In genomic region chr9:19457694-19458009, GRCh38 we compare ENCODE assay signal across 8 cellular contexts. TPM values are rescaled to one million over a fixed set of nuclear protein-coding genes. Genes with fewer than 3 reads are reported as not detected.
DNase-seq lines count a peak whose midpoint lies in the region; ATAC-seq and TF ChIP-seq lines count a peak whose summit lies in the region.

No MANE protein-coding gene starts in this region.

- TF ChIP-seq CTCF in brain (conservative IDR thresholded peaks at IDR 0.05): no peak

- H3K36me3 Mint-ChIP-seq in activated T-cell treated with anti-CD3 and anti-CD28 coated beads, Interleukin-2, amount 50 U/mL, for 72 hours (ENCODE audit: insufficient read depth in 2 of 2): no peaks in the 10 kb centered on the region
- H3K36me3 Mint-ChIP-seq in brain: no peaks in the 10 kb centered on the region

- no peak overlapping the region for H3K27ac Mint-ChIP-seq in activated T-cell treated with anti-CD3 and anti-CD28 coated beads, Interleukin-2, amount 50 U/mL, for 72 hours
- peak overlapping the region in 4 of 5 experiments; percentile 53 to 85 (median 66) for H3K27ac Mint-ChIP-seq in brain
- no peak overlapping the region for H3K27ac Mint-ChIP-seq in stimulated activated naive CD8-positive, alpha-beta T cell treated with anti-CD3 and anti-CD28 coated beads, Interleukin-15, amount 100 ng/mL, for 72 hours

- peak overlapping the region; percentile 71 to 77 for H3K4me3 Mint-ChIP-seq in activated T-cell treated with anti-CD3 and anti-CD28 coated beads, Interleukin-2, amount 50 U/mL, for 72 hours
- H3K4me3 Mint-ChIP-seq in brain: peak overlapping the region; percentile 10 to 67 (median 52)
- peak overlapping the region; percentile 56 to 60 for H3K4me3 Mint-ChIP-seq in stimulated activated naive CD8-positive, alpha-beta T cell treated with anti-CD3 and anti-CD28 coated beads, Interleukin-15, amount 100 ng/mL, for 72 hours

- peaks cover 11% of the 10 kb centered on the region for H3K4me1 Mint-ChIP-seq in activated T-cell treated with anti-CD3 and anti-CD28 coated beads, Interleukin-2, amount 50 U/mL, for 72 hours (ENCODE audit: low read depth)
- H3K4me1 Mint-ChIP-seq in brain: peaks cover 21% of the 10 kb centered on the region
- peaks cover 16% of the 10 kb centered on the region for H3K4me1 Mint-ChIP-seq in stimulated activated naive CD8-positive, alpha-beta T cell treated with anti-CD3 and anti-CD28 coated beads, Interleukin-15, amount 100 ng/mL, for 72 hours

- ATAC-seq in activated T-cell treated with anti-CD3 and anti-CD28 coated beads, Interleukin-2, amount 50 U/mL, for 72 hours (replicated peaks in 1 of 2): peak; percentile 16 to 24
- ATAC-seq in HG03045 (IDR thresholded peaks at IDR 0.05; ENCODE audit: unreplicated experiment) (peak; percentile 2), GM19324 (IDR thresholded peaks at IDR 0.05; ENCODE audit: low FRiP score, unreplicated experiment) (no peak), sciatic nerve (no peak)
- peak; percentile 33 for ATAC-seq in stimulated activated naive CD8-positive, alpha-beta T cell treated with anti-CD3 and anti-CD28 coated beads, Interleukin-15, amount 100 ng/mL, for 72 hours

- intact Hi-C loops in sciatic nerve (cut with DNase I): loop anchor here (5.0 kb wide), 1 partner anchor 1630 kb away; no protein-coding TSS in a partner anchor

- no peaks in the 10 kb centered on the region for H3K9me3 Mint-ChIP-seq in activated T-cell treated with anti-CD3 and anti-CD28 coated beads, Interleukin-2, amount 50 U/mL, for 72 hours
- H3K9me3 Mint-ChIP-seq in brain: no peaks in the 10 kb centered on the region
- no peaks in the 10 kb centered on the region for H3K9me3 Mint-ChIP-seq in stimulated activated naive CD8-positive, alpha-beta T cell treated with anti-CD3 and anti-CD28 coated beads, Interleukin-15, amount 100 ng/mL, for 72 hours

- DNase-seq in activated T-cell treated with anti-CD3 and anti-CD28 coated beads, Interleukin-2, amount 50 U/mL, for 72 hours: no peak
- no peak for DNase-seq in activated T-cell treated with anti-CD3 and anti-CD28 coated beads for 4 hours
- DNase-seq in stimulated activated naive CD8-positive, alpha-beta T cell treated with anti-CD3 and anti-CD28 coated beads, Interleukin-15, amount 100 ng/mL, for 72 hours: no peak
- DNase-seq in hepatic stellate cell (ENCODE audit: low spot score): no peak
- DNase-seq in sciatic nerve (ENCODE audit: low spot score): no peak

- no peaks in the 10 kb centered on the region for H3K27me3 Mint-ChIP-seq in activated T-cell treated with anti-CD3 and anti-CD28 coated beads, Interleukin-2, amount 50 U/mL, for 72 hours (ENCODE audit: low read depth)
- H3K27me3 Mint-ChIP-seq in brain: peaks cover 2% of the 10 kb centered on the region
- no peaks in the 10 kb centered on the region for H3K27me3 Mint-ChIP-seq in stimulated activated naive CD8-positive, alpha-beta T cell treated with anti-CD3 and anti-CD28 coated beads, Interleukin-15, amount 100 ng/mL, for 72 hours

RNA-seq across cellular contexts. Expression of gene ACER2, which starts 48.8 kb away (rescaled TPM):
- 1 to 10 TPM; 2.4 to 2.8 TPM for total RNA-seq in activated T-cell treated with anti-CD3 and anti-CD28 coated beads, Interleukin-2, amount 50 U/mL, for 72 hours
- polyA plus RNA-seq in brain (ENCODE audit: insufficient read depth, low read depth, low replicate concordance): 4.1 TPM
- total RNA-seq in sciatic nerve: 10.7 TPM

Comparison
In these comparisons a context has a peak if more than half of its experiments do, and no peak if none do; other contexts are left out.
1. ATAC-seq: peak in activated T-cell treated with anti-CD3 and anti-CD28 coated beads, Interleukin-2, amount 50 U/mL, for 72 hours (2 of 2), HG03045 (single experiment) and stimulated activated naive CD8-positive, alpha-beta T cell treated with anti-CD3 and anti-CD28 coated beads, Interleukin-15, amount 100 ng/mL, for 72 hours (single experiment); none in GM19324 (single experiment) and sciatic nerve (single experiment).
2. H3K27ac Mint-ChIP-seq: peak in brain (4 of 5); none in activated T-cell treated with anti-CD3 and anti-CD28 coated beads, Interleukin-2, amount 50 U/mL, for 72 hours (single experiment) and stimulated activated naive CD8-positive, alpha-beta T cell treated with anti-CD3 and anti-CD28 coated beads, Interleukin-15, amount 100 ng/mL, for 72 hours (0 of 2).
3. Peak in every context shown above with its lines, with median percentiles within 50 percentile points of each other: H3K4me3 Mint-ChIP-seq.